ENCODE assay signal across 24 cellular contexts in genomic region chr12:65643171-65643570, GRCh38.
"Had no signal": no experiment of that assay in that cellular context is flagged by ENCODE, and none has a peak within 500 bp of the region (broad histone marks: within the 10 kb centered on the region; RNA-seq: fewer than 3 reads in every experiment).

No MANE protein-coding gene starts in this region.

- H3K79me2 ChIP-seq: parathyroid adenoma had no signal

- H3K4me1 ChIP-seq: adrenal gland, gastroesophageal sphincter, parathyroid adenoma, right lobe of liver had no signal

- H3K27me3 ChIP-seq: adrenal gland, ascending aorta, gastroesophageal sphincter, neutrophil, right lobe of liver, transverse colon had no signal

- H3K36me3 ChIP-seq: adrenal gland, ascending aorta, gastroesophageal sphincter, neutrophil, right lobe of liver, transverse colon had no signal

- H3K27ac ChIP-seq: adrenal gland, ascending aorta, gastroesophageal sphincter, neutrophil, parathyroid adenoma, right lobe of liver, transverse colon, VCaP had no signal

- H3K9me3 ChIP-seq: adrenal gland, ascending aorta, gastroesophageal sphincter, neutrophil, right lobe of liver, transverse colon had no signal

- ATAC-seq: activated CD4-positive, CD25-positive, alpha-beta regulatory T cell treated with anti-CD3 and anti-CD28 coated beads, Interleukin-2, amount 50 U/mL, for 24 hours; activated T-helper 17 cell treated with anti-CD3 and anti-CD28 coated beads, Interleukin-2, amount 50 U/mL, for 72 hours; gastroesophageal sphincter; left cardiac atrium; right lobe of liver; stimulated activated naive B cell treated with anti-CD40 and anti-IgM and Interleukin-4, amounts not matched to agents 10 μg/mL and 1 μg/mL and 100 μg/mL, for 72 hours; T-cell had no signal

- H3K9ac ChIP-seq: parathyroid adenoma had no signal

- H3K4me3 ChIP-seq: adrenal gland, ascending aorta, gastroesophageal sphincter, right lobe of liver, transverse colon had no signal

- H2AFZ ChIP-seq: parathyroid adenoma had no signal

- DNase-seq: activated CD4-positive, alpha-beta T cell treated with anti-CD3 and anti-CD28 coated beads, Interleukin-2, amount 50 U/mL, for 1 hour; activated CD8-positive, alpha-beta memory T cell treated with anti-CD3 and anti-CD28 coated beads for 24 hours; activated CD8-positive, alpha-beta memory T cell treated with anti-CD3 and anti-CD28 coated beads, Interleukin-2, amount 50 U/mL, for 4 hours; activated naive CD4-positive, alpha-beta T cell; activated T-cell treated with anti-CD3 and anti-CD28 coated beads, Interleukin-2, amount 50 U/mL, for 24 hours; adrenal gland; cortex of kidney; erythroblast; head of caudate nucleus; hypothalamus; left cardiac atrium; right lobe of liver; small intestine; stimulated activated CD4-positive, alpha-beta T cell treated with anti-CD3 and anti-CD28 coated beads, Interleukin-2, amount 100 ng/mL, for 24 hours; stimulated activated naive B cell treated with anti-CD40 and anti-IgM and Interleukin-4, amounts not matched to agents 10 μg/mL and 1 μg/mL and 100 μg/mL, for 72 hours; T-cell; transverse colon had no signal
